Comparison of ENCODE assay signal across 25 cellular contexts in the genomic region with DNA sequence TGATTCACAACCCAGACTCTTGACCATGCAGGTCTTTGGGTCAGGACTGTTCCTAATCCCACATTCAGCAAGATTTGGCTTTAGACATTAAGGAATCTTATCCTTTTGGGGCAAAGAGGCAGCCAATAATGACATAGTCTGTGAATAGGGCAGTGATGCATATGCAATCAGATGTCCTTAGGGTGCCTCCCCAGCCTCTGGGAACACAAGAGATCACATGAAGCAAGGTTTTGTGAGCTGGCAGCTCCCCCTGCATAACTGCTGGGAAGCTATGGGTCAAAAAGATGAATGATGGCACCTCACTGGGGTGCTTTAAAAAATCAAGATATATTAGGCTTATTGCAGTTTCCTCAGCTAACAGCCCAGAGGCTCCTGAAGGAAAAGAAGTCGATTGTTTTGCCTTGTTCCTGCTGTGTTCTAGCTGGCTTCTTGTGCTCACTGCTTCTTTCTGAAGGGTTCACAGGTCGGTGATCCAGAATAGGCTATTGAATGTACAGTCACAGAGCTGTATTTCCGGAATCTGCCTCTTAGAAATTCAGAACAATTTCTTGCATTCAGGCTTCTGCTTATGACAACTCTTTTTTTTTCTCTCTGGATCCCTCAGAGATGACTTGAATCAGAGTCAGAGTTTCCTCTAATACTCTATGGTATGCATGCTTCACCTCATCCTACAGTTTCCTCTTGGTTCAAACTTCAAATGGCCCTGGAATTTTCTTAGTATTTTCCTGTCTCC. TPM values are rescaled to one million over a fixed set of nuclear protein-coding genes. Genes with fewer than 3 reads are reported as not detected.
DNase-seq lines count a peak whose midpoint lies in the region; ATAC-seq and TF ChIP-seq lines count a peak whose summit lies in the region.
"Had no signal": no experiment of that assay in that cellular context is flagged by ENCODE, and none has a peak within 500 bp of the region (broad histone marks: within the 10 kb centered on the region; RNA-seq: fewer than 3 reads in every experiment).

No MANE protein-coding gene starts in this region.

- H3K9me2 ChIP-seq in SK-N-SH = no peaks in the 10 kb centered on the region

- TF ChIP-seq RAD21 in SK-N-SH (IDR thresholded peaks at IDR 0.05; ENCODE audit: low read length) = no peak

- TF ChIP-seq EP300 in SK-N-SH (IDR thresholded peaks at IDR 0.05; ENCODE audit: borderline replicate concordance in 1 of 2, low read depth in 1 of 2, low read length in 1 of 2) (no peak), transverse colon (IDR thresholded peaks at IDR 0.05; ENCODE audit: low read depth) (no peak)

- CTCF ChIA-PET in SK-N-SH (lab: Yijun Ruan, JAX) = interaction anchor here (0.9 to 1.4 kb wide), 4 partner anchors 8 to 61 kb away, joined by 3 to 7 read pairs (median 6); no protein-coding TSS in a partner anchor

- H3K4me2 ChIP-seq in SK-N-SH = 0 out of 2 replicates have a peak overlapping the region, but pooled peaks have one; percentile 30
- H3K4me2 ChIP-seq: BLaER1, smooth muscle cell had no signal

- H3F3A ChIP-seq in SK-N-SH (replicated peaks; ENCODE audit: insufficient read depth) = no peaks in the 10 kb centered on the region

- no peaks in the 10 kb centered on the region for H3K36me3 ChIP-seq in SK-N-SH (replicated peaks in 1 of 2; ENCODE audit: control insufficient read depth in 1 of 2, insufficient read depth in 2 of 2, low read length in 1 of 2)
- H3K36me3 ChIP-seq in transverse colon = no peaks in the 10 kb centered on the region
- H3K36me3 ChIP-seq: BLaER1 had no signal

- H3K27ac ChIP-seq in SK-N-SH (ENCODE audit: low read depth in 2 of 2, low read length in 1 of 2) (peak overlapping the region in 1 of 2 experiments; percentile 16; a peak in 1 of 4 replicates), transverse colon (peak overlapping the region; percentile 28 to 36 (median 30))
- H3K27ac ChIP-seq: 22Rv1, BLaER1, testis had no signal

- H3K27me3 ChIP-seq in SK-N-SH (ENCODE audit: insufficient read depth) = no peaks in the 10 kb centered on the region
- no peaks in the 10 kb centered on the region for H3K27me3 ChIP-seq in transverse colon
- H3K27me3 ChIP-seq: BLaER1, testis had no signal

- in situ Hi-C loops in transverse colon (cut with MboI; ENCODE audit: low pct_ligation_motif_present in 1 of 4, low pct_unique_long_range_greater_than_20kb in 1 of 4, low sequenced_read_pairs in 3 of 4) = no loop called here

- H3K79me2 ChIP-seq in SK-N-SH (ENCODE audit: insufficient read depth) = no peaks in the 10 kb centered on the region

- H3K4me1 ChIP-seq in SK-N-SH (ENCODE audit: control insufficient read depth in 1 of 2, insufficient read depth in 2 of 2, low read depth in 1 of 2, low read length in 1 of 2) = no peaks in the 10 kb centered on the region
- peaks cover 0 to 18% (median 3%) of the 10 kb centered on the region in 4 donors for H3K4me1 ChIP-seq in transverse colon
- H3K4me1 ChIP-seq: testis had no signal

- POLR2A ChIA-PET in SK-N-SH (lab: Yijun Ruan, JAX) = interaction anchor here (0.7 kb wide), 1 partner anchor 16 kb away, joined by 3 read pairs; no protein-coding TSS in a partner anchor

- TF ChIP-seq CTCF in SK-N-SH (IDR thresholded peaks at IDR 0.05) = no peak
- TF ChIP-seq CTCF in cardiac fibroblast (IDR thresholded peaks at IDR 0.05; ENCODE audit: low read depth, low read length) = no peak
- no peak for TF ChIP-seq CTCF in transverse colon (IDR thresholded peaks at IDR 0.05)

- no peak for TF ChIP-seq POLR2A in transverse colon (IDR thresholded peaks at IDR 0.05)

- H2AFZ ChIP-seq in SK-N-SH (ENCODE audit: low read depth) = no peak overlapping the region

- intact Hi-C loops in transverse colon (cut with DNase I; ENCODE audit: low total_unique reads) = no loop called here

- ATAC-seq in SK-N-SH treated with all-trans-retinoic acid at 6 μM for 48 hours = no peak
- ATAC-seq: natural killer cell, T-cell had no signal

- 14% methylated on average over 3 of the region's 3 CpGs for WGBS in SK-N-SH (ENCODE audit: low lambda C conversion rate)
- WGBS in transverse colon (ENCODE audit: low coverage in 1 of 2), 2 donors = 45 to 49% methylated on average over 3 of the region's 3 CpGs

- H3K4me3 ChIP-seq in SK-N-SH (ENCODE audit: low read depth in 2 of 2, low read length in 1 of 2) (no peak overlapping the region), cardiac fibroblast (replicated peaks in 1 of 2; ENCODE audit: low read depth in 2 of 2, low read length in 2 of 2) (no peak overlapping the region), transverse colon (no peak overlapping the region)
- H3K4me3 ChIP-seq: BLaER1, smooth muscle cell, testis had no signal

- H3K9ac ChIP-seq in SK-N-SH = no peak overlapping the region
- H3K9ac ChIP-seq: BLaER1 had no signal

- H3K9me3 ChIP-seq in SK-N-SH (no peaks in the 10 kb centered on the region), transverse colon (no peaks in the 10 kb centered on the region)
- H3K9me3 ChIP-seq: BLaER1, testis had no signal

- H4K20me1 ChIP-seq in SK-N-SH (ENCODE audit: insufficient read depth) = no peaks in the 10 kb centered on the region
- H4K20me1 ChIP-seq: BLaER1 had no signal

- no peak for DNase-seq in SK-N-SH
- DNase-seq in cardiac fibroblast (ENCODE audit: low read depth in 2 of 2) = peak; percentile 6 to 70
- peak; percentile 74 for DNase-seq in foreskin melanocyte
- no peak for DNase-seq in transverse colon
- DNase-seq in activated gamma-delta T cell (lab: John Stamatoyannopoulos, UW) = no peak
- DNase-seq in RKO (ENCODE audit: low spot score) = no peak
- no peak for DNase-seq in NCI-H2227 treated with DMSO at 0.1 percent for 48 hours (lab: John Stamatoyannopoulos, UW)
- DNase-seq: activated CD4-positive, alpha-beta T cell treated with anti-CD3 and anti-CD28 coated beads, Interleukin-2, amount 50 U/mL, for 4 hours; activated naive CD4-positive, alpha-beta T cell treated with anti-CD3 and anti-CD28 coated beads for 36 hours; activated T-cell treated with anti-CD3 and anti-CD28 coated beads for 4 hours; erythroblast; hippocampal formation; kidney; natural killer cell; NCI-H1930; NCI-H446 treated with DMSO at 0.1 percent for 48 hours; stimulated activated CD4-positive, alpha-beta T cell treated with anti-CD3 and anti-CD28 coated beads, Interleukin-4, amount 100 ng/mL, for 4 hours; T-cell; testis had no signal

TF ChIP-seq in SK-N-SH, 30 proteins besides CTCF, POLR2A, EP300 and RAD21:
- TF ChIP-seq GATA2 (CRISPR knock-in tag; IDR thresholded peaks at IDR 0.05) = no peak
- TF ChIP-seq FOSL2 (IDR thresholded peaks at IDR 0.05; ENCODE audit: borderline replicate concordance, low read depth) = no peak
- TF ChIP-seq, protein P1, sequence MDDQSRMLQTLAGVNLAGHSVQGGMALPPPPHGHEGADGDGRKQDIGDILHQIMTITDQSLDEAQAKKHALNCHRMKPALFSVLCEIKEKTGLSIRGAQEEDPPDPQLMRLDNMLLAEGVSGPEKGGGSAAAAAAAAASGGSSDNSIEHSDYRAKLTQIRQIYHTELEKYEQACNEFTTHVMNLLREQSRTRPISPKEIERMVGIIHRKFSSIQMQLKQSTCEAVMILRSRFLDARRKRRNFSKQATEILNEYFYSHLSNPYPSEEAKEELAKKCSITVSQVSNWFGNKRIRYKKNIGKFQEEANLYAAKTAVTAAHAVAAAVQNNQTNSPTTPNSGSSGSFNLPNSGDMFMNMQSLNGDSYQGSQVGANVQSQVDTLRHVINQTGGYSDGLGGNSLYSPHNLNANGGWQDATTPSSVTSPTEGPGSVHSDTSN (IDR thresholded peaks at IDR 0.05) = no peak
- TF ChIP-seq EZH2phosphoT487 (IDR thresholded peaks at IDR 0.05; ENCODE audit: borderline replicate concordance, low read depth) = no peak
- no peak for TF ChIP-seq TCF12 (IDR thresholded peaks at IDR 0.05)
- no peak for TF ChIP-seq CHD2 (IDR thresholded peaks at IDR 0.05; ENCODE audit: low read length, partially characterized antibody)

TF ChIP-seq in SK-N-SH treated with all-trans-retinoic acid at 6 μM for 48 hours, 23 proteins besides CTCF, POLR2A, EP300 and RAD21 (continues in another document):
- TF ChIP-seq ESRRG (CRISPR knock-in tag; IDR thresholded peaks at IDR 0.05) = no peak
- no peak for TF ChIP-seq CSDC2 (CRISPR knock-in tag; IDR thresholded peaks at IDR 0.05)
- no peak for TF ChIP-seq BACH2 (CRISPR knock-in tag; IDR thresholded peaks at IDR 0.05; ENCODE audit: borderline replicate concordance)
- TF ChIP-seq, protein P2, sequence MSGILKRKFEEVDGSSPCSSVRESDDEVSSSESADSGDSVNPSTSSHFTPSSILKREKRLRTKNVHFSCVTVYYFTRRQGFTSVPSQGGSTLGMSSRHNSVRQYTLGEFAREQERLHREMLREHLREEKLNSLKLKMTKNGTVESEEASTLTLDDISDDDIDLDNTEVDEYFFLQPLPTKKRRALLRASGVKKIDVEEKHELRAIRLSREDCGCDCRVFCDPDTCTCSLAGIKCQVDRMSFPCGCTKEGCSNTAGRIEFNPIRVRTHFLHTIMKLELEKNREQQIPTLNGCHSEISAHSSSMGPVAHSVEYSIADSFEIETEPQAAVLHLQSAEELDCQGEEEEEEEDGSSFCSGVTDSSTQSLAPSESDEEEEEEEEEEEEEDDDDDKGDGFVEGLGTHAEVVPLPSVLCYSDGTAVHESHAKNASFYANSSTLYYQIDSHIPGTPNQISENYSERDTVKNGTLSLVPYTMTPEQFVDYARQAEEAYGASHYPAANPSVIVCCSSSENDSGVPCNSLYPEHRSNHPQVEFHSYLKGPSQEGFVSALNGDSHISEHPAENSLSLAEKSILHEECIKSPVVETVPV (CRISPR knock-in tag; IDR thresholded peaks at IDR 0.05) = no peak
- TF ChIP-seq ZC3H10 (CRISPR knock-in tag; IDR thresholded peaks at IDR 0.05) = no peak
- no peak for TF ChIP-seq ZNF8 (CRISPR knock-in tag; IDR thresholded peaks at IDR 0.05)
- TF ChIP-seq ZNF565 (CRISPR knock-in tag; conservative IDR thresholded peaks at IDR 0.05; ENCODE audit: low read depth) = no peak
- TF ChIP-seq, protein P3, sequence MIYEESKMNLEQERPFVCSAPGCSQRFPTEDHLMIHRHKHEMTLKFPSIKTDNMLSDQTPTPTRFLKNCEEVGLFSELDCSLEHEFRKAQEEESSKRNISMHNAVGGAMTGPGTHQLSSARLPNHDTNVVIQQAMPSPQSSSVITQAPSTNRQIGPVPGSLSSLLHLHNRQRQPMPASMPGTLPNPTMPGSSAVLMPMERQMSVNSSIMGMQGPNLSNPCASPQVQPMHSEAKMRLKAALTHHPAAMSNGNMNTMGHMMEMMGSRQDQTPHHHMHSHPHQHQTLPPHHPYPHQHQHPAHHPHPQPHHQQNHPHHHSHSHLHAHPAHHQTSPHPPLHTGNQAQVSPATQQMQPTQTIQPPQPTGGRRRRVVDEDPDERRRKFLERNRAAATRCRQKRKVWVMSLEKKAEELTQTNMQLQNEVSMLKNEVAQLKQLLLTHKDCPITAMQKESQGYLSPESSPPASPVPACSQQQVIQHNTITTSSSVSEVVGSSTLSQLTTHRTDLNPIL (CRISPR knock-in tag; IDR thresholded peaks at IDR 0.05; ENCODE audit: low read depth) = no peak
- no peak for TF ChIP-seq GLIS3 (CRISPR knock-in tag; IDR thresholded peaks at IDR 0.05)
- no peak for TF ChIP-seq ISL1 (CRISPR knock-in tag; IDR thresholded peaks at IDR 0.05)
- TF ChIP-seq TOX (CRISPR knock-in tag; IDR thresholded peaks at IDR 0.05; ENCODE audit: borderline replicate concordance) = no peak

RNA-seq across cellular contexts. Expression of a gene that starts 31.7 kb away (rescaled TPM):
- not detected in 2 replicates for polyA plus RNA-seq in SK-N-SH (2012; rRNA removed)
- not detected in 2 replicates for polyA plus RNA-seq in SK-N-SH (2012; cell fraction: cytosol; rRNA removed)
- 0.04 TPM in 1 of 2 replicates, not detected in the other for polyA plus RNA-seq in SK-N-SH (2012; cell fraction: nucleus; rRNA removed)
- total RNA-seq in transverse colon = 1 to 10 TPM in 3 of 4 donors, under 1 TPM in 1; 0.60 to 1.9 (median 1.3) TPM
- total RNA-seq: dermis microvascular lymphatic vessel endothelial cell, mesenteric fat pad, smooth muscle cell had no signal
- polyA plus RNA-seq: smooth muscle cell had no signal

Comparison
In these comparisons a context has a peak if more than half of its experiments do, and no peak if none do; other contexts are left out.
1. DNase-seq: peak in cardiac fibroblast (2 of 2) and foreskin melanocyte (single experiment); none in SK-N-SH (single experiment), transverse colon (single experiment), activated gamma-delta T cell (single experiment), RKO (single experiment) and NCI-H2227 treated with DMSO at 0.1 percent for 48 hours (single experiment).